33 cellular contexts compared by ENCODE assay signal in genomic region chr1:174720618-174721017, GRCh38.
"Had no signal": no experiment of that assay in that cellular context is flagged by ENCODE, and none has a peak within 500 bp of the region (broad histone marks: within the 10 kb centered on the region; RNA-seq: fewer than 3 reads in every experiment).

No MANE protein-coding gene starts in this region.

- H3K27me3 ChIP-seq: adrenal gland, body of pancreas, brain microvascular endothelial cell, breast epithelium had no signal

- H3K27ac ChIP-seq: adrenal gland, body of pancreas, brain microvascular endothelial cell, breast epithelium, VCaP had no signal

- H3K36me3 ChIP-seq: adrenal gland, brain microvascular endothelial cell, breast epithelium had no signal

- H3K4me1 ChIP-seq: adrenal gland, body of pancreas, breast epithelium had no signal

- H3K4me3 ChIP-seq: adrenal gland, body of pancreas, breast epithelium had no signal

- ATAC-seq: activated CD4-positive, alpha-beta T cell treated with anti-CD3 and anti-CD28 coated beads for 36 hours; activated CD4-positive, CD25-positive, alpha-beta regulatory T cell treated with anti-CD3 and anti-CD28 coated beads, Interleukin-2, amount 50 U/mL, for 24 hours; activated CD8-positive, alpha-beta memory T cell treated with anti-CD3 and anti-CD28 coated beads, Interleukin-2, amount 10 ng/mL, durations not matched to agents 7 days and 5 days; activated CD8-positive, alpha-beta T cell treated with anti-CD3 and anti-CD28 coated beads, Interleukin-2, amount 10 ng/mL, durations not matched to agents 7 days and 5 days; activated naive CD8-positive, alpha-beta T cell treated with anti-CD3 and anti-CD28 coated beads, Interleukin-2, amount 50 U/mL, for 24 hours; body of pancreas had no signal

- DNase-seq: activated CD4-positive, alpha-beta memory T cell treated with anti-CD3 and anti-CD28 coated beads, Interleukin-2, amount 10 ng/mL, durations not matched to agents 7 days and 5 days; activated CD4-positive, alpha-beta T cell treated with anti-CD3 and anti-CD28 coated beads for 1 hour; activated CD4-positive, alpha-beta T cell treated with anti-CD3 and anti-CD28 coated beads for 36 hours; activated CD4-positive, alpha-beta T cell treated with anti-CD3 and anti-CD28 coated beads for 48 hours; activated CD4-positive, alpha-beta T cell treated with anti-CD3 and anti-CD28 coated beads, Interleukin-2, amount 10 ng/mL, durations not matched to agents 7 days and 5 days; activated CD4-positive, alpha-beta T cell treated with anti-CD3 and anti-CD28 coated beads, Interleukin-2, amount 50 U/mL, for 48 hours; activated CD4-positive, CD25-positive, alpha-beta regulatory T cell; activated CD8-positive, alpha-beta memory T cell treated with anti-CD3 and anti-CD28 coated beads for 24 hours; activated CD8-positive, alpha-beta memory T cell treated with anti-CD3 and anti-CD28 coated beads, Interleukin-2, amount 10 ng/mL, durations not matched to agents 7 days and 5 days; activated CD8-positive, alpha-beta memory T cell treated with anti-CD3 and anti-CD28 coated beads, Interleukin-2, amount 50 U/mL, for 48 hours; activated CD8-positive, alpha-beta T cell treated with anti-CD3 and anti-CD28 coated beads, Interleukin-2, amount 10 ng/mL, durations not matched to agents 7 days and 5 days; activated effector memory CD4-positive, alpha-beta T cell treated with Interleukin-2 at 50 U/mL for 16 hours; activated gamma-delta T cell; activated naive CD4-positive, alpha-beta T cell treated with anti-CD3 and anti-CD28 coated beads, Interleukin-2, amount 10 ng/mL, durations not matched to agents 7 days and 5 days; activated naive CD4-positive, alpha-beta T cell treated with Interleukin-2 at 50 U/mL for 16 hours; activated naive CD8-positive, alpha-beta T cell treated with anti-CD3 and anti-CD28 coated beads, Interleukin-2, amount 10 ng/mL, durations not matched to agents 7 days and 5 days; activated naive CD8-positive, alpha-beta T cell treated with anti-CD3 and anti-CD28 coated beads, Interleukin-2, amount 50 U/mL, for 24 hours; activated T-cell treated with anti-CD3 and anti-CD28 coated beads, Interleukin-2, amount 50 U/mL, for 24 hours; activated T-cell treated with anti-CD3 and anti-CD28 coated beads, Interleukin-2, amount 50 U/mL, for 48 hours; adrenal gland; amniotic stem cell; aorta; body of pancreas; brain microvascular endothelial cell; central memory CD4-positive, alpha-beta T cell; T-helper 1 cell; T-helper 2 cell; T-helper 9 cell had no signal

- H3K9me3 ChIP-seq: adrenal gland, body of pancreas, breast epithelium had no signal

- FAIRE-seq: astrocyte, TTC549 had no signal
